In the genomic region with DNA sequence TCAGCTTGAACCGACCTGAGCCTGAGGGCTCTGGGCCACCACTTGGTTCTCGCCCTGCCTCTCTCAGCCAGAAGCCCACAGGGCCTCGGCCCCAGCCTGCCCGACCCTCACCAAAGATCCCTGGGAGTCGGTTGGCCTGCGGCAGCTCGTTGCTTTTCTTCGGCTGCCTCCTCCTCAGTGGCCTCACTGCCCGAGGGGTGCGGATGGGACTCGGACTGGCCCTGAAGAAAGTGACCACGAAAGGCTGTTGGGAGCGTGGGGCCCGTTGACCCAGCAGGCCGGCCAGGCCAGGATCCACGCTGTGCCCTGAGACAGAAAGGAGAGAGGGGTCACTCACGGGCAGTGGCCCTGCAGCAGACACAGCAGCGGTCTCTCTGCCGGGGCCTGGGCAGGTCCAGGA, we compare ENCODE assay signal across 4 cellular contexts. TPM values are rescaled to one million over a fixed set of nuclear protein-coding genes. Genes with fewer than 3 reads are reported as not detected.
"Had no signal": no experiment of that assay in that cellular context is flagged by ENCODE, and none has a peak within 500 bp of the region (broad histone marks: within the 10 kb centered on the region; RNA-seq: fewer than 3 reads in every experiment).

No MANE protein-coding gene starts in this region.

RNA-seq across cellular contexts. Expression of gene OXCT2, which starts 6.6 kb away (rescaled TPM):
- total RNA-seq: activated CD4-positive, alpha-beta T cell treated with anti-CD3 and anti-CD28 coated beads, Interleukin-2, amount 10 ng/mL, durations not matched to agents 7 days and 5 days; ascending aorta; T-helper 1 cell treated with Interleukin-12 subunit alpha and Interleukin-12 subunit beta and Interleukin-4 antibody, amounts not matched to agents 30 ng/mL and 1 ng/mL, for 36 hours had no signal
- polyA plus RNA-seq: cardiac muscle cell had no signal

RNA-seq across cellular contexts. Expression of gene BMP8B, which starts 24.2 kb away (rescaled TPM):
- total RNA-seq: ascending aorta, cardiac muscle cell had no signal
